2 cellular contexts compared by ENCODE assay signal in genomic region chr10:98449287-98449686, GRCh38.
TF ChIP-seq lines count a peak whose summit lies in the region.

No MANE protein-coding gene starts in this region.

TF ChIP-seq in A549, 52 proteins besides CTCF, POLR2A, EP300 and RAD21:
- TF ChIP-seq ZFP36 (IDR thresholded peaks at IDR 0.05; ENCODE audit: borderline replicate concordance, partially characterized antibody) (peak; percentile 35), RCOR1 (IDR thresholded peaks at IDR 0.05; ENCODE audit: low read depth, low read length) (no peak), MAFK (IDR thresholded peaks at IDR 0.05; ENCODE audit: partially characterized antibody) (no peak), BCL3 (IDR thresholded peaks at IDR 0.05) (no peak), CHD4 (IDR thresholded peaks at IDR 0.05; ENCODE audit: borderline replicate concordance) (no peak), ATOH8 (CRISPR knock-in tag; IDR thresholded peaks at IDR 0.05; ENCODE audit: low read depth) (no peak), HOXB5 (CRISPR knock-in tag; IDR thresholded peaks at IDR 0.05) (no peak)

TF ChIP-seq in K562, 482 proteins besides CTCF, POLR2A, EP300 and RAD21:
- no peak for TF ChIP-seq SLC30A9 (CRISPR knock-in tag; IDR thresholded peaks at IDR 0.05)
- TF ChIP-seq ZFP36 (IDR thresholded peaks at IDR 0.05; ENCODE audit: low read depth, low read length, partially characterized antibody), result peak; percentile 73
- no peak for TF ChIP-seq FUS (optimal IDR thresholded peaks at IDR 0.05; ENCODE audit: low read depth, low read length)
- TF ChIP-seq TAL1 (IDR thresholded peaks at IDR 0.05), result no peak
- TF ChIP-seq RBM25 (IDR thresholded peaks at IDR 0.05; ENCODE audit: low read depth, low read length, severe bottlenecking), result peak; percentile 79
- TF ChIP-seq MAFK (IDR thresholded peaks at IDR 0.05; ENCODE audit: low read length), result no peak
- no peak for TF ChIP-seq ZBTB33 (CRISPR knock-in tag; IDR thresholded peaks at IDR 0.05)
